In genomic region chr12:42696424-42697149, GRCh38 we compare ENCODE assay signal across 15 cellular contexts.
DNase-seq lines count a peak whose midpoint lies in the region; ATAC-seq and TF ChIP-seq lines count a peak whose summit lies in the region.
"Had no signal": no experiment of that assay in that cellular context is flagged by ENCODE, and none has a peak within 500 bp of the region (broad histone marks: within the 10 kb centered on the region; RNA-seq: fewer than 3 reads in every experiment).

No MANE protein-coding gene starts in this region.

- no peak overlapping the region for H3K9ac ChIP-seq in liver (ENCODE audit: low read depth in 1 of 2, low read length in 2 of 2)

- H3K4me3 ChIP-seq in brain microvascular endothelial cell (ENCODE audit: low read depth, low read length) (no peak overlapping the region), liver (ENCODE audit: low read depth in 1 of 3, low read length in 3 of 3) (no peak overlapping the region), tibial nerve (no peak overlapping the region)
- H3K4me3 ChIP-seq: prostate gland had no signal

- no peak for TF ChIP-seq CTCF in brain microvascular endothelial cell (IDR thresholded peaks at IDR 0.05; ENCODE audit: low read depth, low read length, missing control alignments)
- TF ChIP-seq CTCF in liver (IDR thresholded peaks at IDR 0.05; ENCODE audit: low read depth, low read length, missing input control), result no peak
- no peak for TF ChIP-seq CTCF in tibial nerve (IDR thresholded peaks at IDR 0.05)
- no peak for TF ChIP-seq CTCF in GM20000 (IDR thresholded peaks at IDR 0.05; ENCODE audit: extremely low read depth, missing control alignments)

- 72% methylated on average over 10 of the region's 10 CpGs for whole genome bisulfite sequencing in liver
- 43 to 44% methylated on average over 10 of the region's 10 CpGs for WGBS in tibial nerve, 2 donors

- no peak overlapping the region for H3K27ac ChIP-seq in brain microvascular endothelial cell
- no peak overlapping the region for H3K27ac ChIP-seq in liver (ENCODE audit: low read depth in 1 of 2, low read length in 2 of 2)
- peak overlapping the region in 3 of 4 donors; percentile 51 to 73 (median 68) for H3K27ac ChIP-seq in tibial nerve
- H3K27ac ChIP-seq: prostate gland had no signal

- in situ Hi-C loops in brain microvascular endothelial cell (cut with HindIII; ENCODE audit: low pct_ligation_motif_present, low sequenced_read_pairs), result no loop called here

- TF ChIP-seq RAD21 in liver (IDR thresholded peaks at IDR 0.05), result no peak

- ATAC-seq in GM18858 (IDR thresholded peaks at IDR 0.05; ENCODE audit: unreplicated experiment) (no peak), GM18907 (IDR thresholded peaks at IDR 0.05; ENCODE audit: unreplicated experiment) (no peak)
- ATAC-seq: effector memory CD8-positive, alpha-beta T cell had no signal

- H3K9me3 ChIP-seq in liver (ENCODE audit: control insufficient read depth in 4 of 4, low read length in 3 of 4) (no peaks in the 10 kb centered on the region), tibial nerve (no peaks in the 10 kb centered on the region)
- H3K9me3 ChIP-seq: prostate gland had no signal

- H3K27me3 ChIP-seq in brain microvascular endothelial cell (replicated peaks), result no peaks in the 10 kb centered on the region
- H3K27me3 ChIP-seq in liver (ENCODE audit: control insufficient read depth in 4 of 4, insufficient read depth in 4 of 4, low read length in 3 of 4), result no peaks in the 10 kb centered on the region
- no peaks in the 10 kb centered on the region for H3K27me3 ChIP-seq in tibial nerve

- TF ChIP-seq EP300 in tibial nerve (IDR thresholded peaks at IDR 0.05), result peak in 1 of 2 donors; percentile 94

- TF ChIP-seq POLR2A in tibial nerve (IDR thresholded peaks at IDR 0.05), result no peak

- H3K4me1 ChIP-seq in liver (ENCODE audit: control insufficient read depth in 4 of 4, insufficient read depth in 4 of 4, low read length in 3 of 4) (no peaks in the 10 kb centered on the region), tibial nerve (peaks cover 0 to 48% (median 0%) of the 10 kb centered on the region in 4 donors)
- H3K4me1 ChIP-seq: prostate gland had no signal

- DNase-seq in Kasumi-1 (lab: John Stamatoyannopoulos, UW), result peak; percentile 70 to 87
- DNase-seq in brain microvascular endothelial cell, result peak; percentile 6
- DNase-seq in tibial nerve (ENCODE audit: low spot score in 2 of 2), result peak; percentile 84 to 94
- DNase-seq in GM20000 (ENCODE audit: low spot score), result no peak
- no peak for DNase-seq in stimulated activated naive CD4-positive, alpha-beta T cell (lab: John Stamatoyannopoulos, UW)
- DNase-seq: activated CD4-positive, CD25-positive, alpha-beta regulatory T cell; activated gamma-delta T cell; DMS79 treated with DMSO at 0.1 percent for 48 hours; effector memory CD8-positive, alpha-beta T cell; GOT3; NCI-H1436 had no signal

- no peaks in the 10 kb centered on the region for H3K36me3 ChIP-seq in brain microvascular endothelial cell (replicated peaks)
- no peaks in the 10 kb centered on the region for H3K36me3 ChIP-seq in liver (ENCODE audit: control insufficient read depth in 4 of 4, insufficient read depth in 3 of 4, low read depth in 1 of 4, low read length in 3 of 4)
- no peaks in the 10 kb centered on the region for H3K36me3 ChIP-seq in tibial nerve
- H3K36me3 ChIP-seq: prostate gland had no signal

TF ChIP-seq in liver, 16 proteins besides CTCF, POLR2A, EP300 and RAD21:
- TF ChIP-seq RXRA (IDR thresholded peaks at IDR 0.05) (peak in 1 of 2 donors; percentile 7), MAX (IDR thresholded peaks at IDR 0.05) (no peak), YY1 (IDR thresholded peaks at IDR 0.05) (no peak), TAF1 (conservative IDR thresholded peaks at IDR 0.05) (no peak), HNF4G (IDR thresholded peaks at IDR 0.05) (no peak), NR2F2 (IDR thresholded peaks at IDR 0.05) (peak; percentile 89)

Comparison
In these comparisons a context has a peak if more than half of its experiments do, and no peak if none do; other contexts are left out.
1. DNase-seq: peak in Kasumi-1 (2 of 2), brain microvascular endothelial cell (single experiment) and tibial nerve (2 of 2); none in GM20000 (single experiment) and stimulated activated naive CD4-positive, alpha-beta T cell (0 of 6).
2. H3K27ac ChIP-seq: peak in tibial nerve (3 of 4); none in brain microvascular endothelial cell (single experiment) and liver (0 of 2).